In the genomic region with DNA sequence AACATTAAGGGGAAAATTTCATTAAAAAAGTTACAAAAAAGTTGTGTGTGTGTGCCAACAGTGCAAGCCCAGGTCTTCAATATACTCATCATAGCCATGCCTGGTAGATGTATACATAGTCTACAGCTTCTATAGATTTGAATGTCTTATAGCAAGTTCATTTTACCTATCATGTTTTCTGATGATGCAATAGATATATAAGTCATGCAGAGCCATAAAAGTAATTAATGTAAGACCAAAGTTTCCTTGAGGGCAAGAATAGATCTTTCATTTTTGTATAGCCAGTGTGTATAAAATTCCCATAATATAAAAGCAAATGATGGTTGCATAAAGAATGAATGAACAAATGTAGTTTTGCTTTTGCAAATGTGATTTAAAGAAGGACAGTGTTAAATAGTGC, we compare ENCODE assay signal across 28 cellular contexts.
"Had no signal": no experiment of that assay in that cellular context is flagged by ENCODE, and none has a peak within 500 bp of the region (broad histone marks: within the 10 kb centered on the region; RNA-seq: fewer than 3 reads in every experiment).

No MANE protein-coding gene starts in this region.

- FAIRE-seq: colon, endometrium, endothelial cell of umbilical vein, frontal cortex had no signal

- H3K9me3 ChIP-seq: colonic mucosa, esophagus muscularis mucosa, esophagus squamous epithelium, gastrocnemius medialis, gastroesophageal sphincter had no signal

- H3K4me1 ChIP-seq: colonic mucosa, esophagus muscularis mucosa, esophagus squamous epithelium, foreskin keratinocyte, gastrocnemius medialis, gastroesophageal sphincter, heart left ventricle, heart right ventricle had no signal

- H3K4me3 ChIP-seq: colonic mucosa, coronary artery, dorsolateral prefrontal cortex, esophagus muscularis mucosa, esophagus squamous epithelium, gastrocnemius medialis, gastroesophageal sphincter, heart left ventricle, heart right ventricle had no signal

- H3K27me3 ChIP-seq: colonic mucosa, dorsolateral prefrontal cortex, esophagus muscularis mucosa, esophagus squamous epithelium, foreskin keratinocyte, gastrocnemius medialis, gastroesophageal sphincter, heart left ventricle, heart right ventricle had no signal

- H3K27ac ChIP-seq: colonic mucosa, coronary artery, dorsolateral prefrontal cortex, epithelial cell of prostate, esophagus muscularis mucosa, esophagus squamous epithelium, foreskin keratinocyte, gastrocnemius medialis, gastroesophageal sphincter, heart left ventricle, heart right ventricle had no signal

- DNase-seq: colonic mucosa; cortex of kidney; dermis blood vessel endothelial cell; dorsolateral prefrontal cortex; effector CD4-positive, alpha-beta T cell; effector CD8-positive, alpha-beta T cell; effector memory CD4-positive, alpha-beta T cell; effector memory CD8-positive, alpha-beta T cell; endodermal cell; erythroblast; esophagus squamous epithelium; foreskin fibroblast; foreskin keratinocyte; foreskin melanocyte; gastrocnemius medialis; glutamatergic neuron; head of caudate nucleus; heart left ventricle; heart right ventricle had no signal

- H3K36me3 ChIP-seq: colonic mucosa, esophagus muscularis mucosa, esophagus squamous epithelium, gastrocnemius medialis, gastroesophageal sphincter, heart left ventricle, heart right ventricle had no signal

- ATAC-seq: effector memory CD8-positive, alpha-beta T cell; esophagus mucosa; foreskin keratinocyte; gastrocnemius medialis; gastroesophageal sphincter; heart left ventricle; heart right ventricle had no signal
